ENCODE assay signal across 14 cellular contexts in the genomic region with DNA sequence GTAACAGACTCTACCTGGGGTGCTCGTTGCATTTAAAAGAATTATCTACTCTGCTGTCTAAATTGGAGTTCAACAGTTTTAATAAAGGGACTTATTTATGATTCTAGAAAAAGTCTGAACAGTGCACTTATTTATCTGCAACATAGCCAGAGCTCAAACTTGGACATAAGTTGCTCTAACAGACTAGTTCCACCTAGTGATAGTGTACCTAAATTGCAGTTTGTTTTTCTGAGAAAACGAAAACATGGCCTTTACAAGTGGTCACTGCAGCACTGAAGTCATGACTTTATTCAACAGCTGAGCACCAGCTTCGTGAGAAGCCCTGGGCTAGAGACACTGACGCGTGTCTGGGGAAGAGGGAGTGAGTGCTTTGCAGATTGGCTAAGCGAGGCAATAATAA.
DNase-seq lines count a peak whose midpoint lies in the region; ATAC-seq, FAIRE-seq and TF ChIP-seq lines count a peak whose summit lies in the region.
"Had no signal": no experiment of that assay in that cellular context is flagged by ENCODE, and none has a peak within 500 bp of the region (broad histone marks: within the 10 kb centered on the region; RNA-seq: fewer than 3 reads in every experiment).

No MANE protein-coding gene starts in this region.

- H3K4me3 ChIP-seq in NB4 (ENCODE audit: low read depth, low read length), result no peak overlapping the region
- no peak overlapping the region for H3K4me3 ChIP-seq in epithelial cell of proximal tubule (ENCODE audit: low read depth, low read length)
- H3K4me3 ChIP-seq in smooth muscle cell, result no peak overlapping the region
- H3K4me3 ChIP-seq: dorsolateral prefrontal cortex, heart left ventricle had no signal

- H3F3A ChIP-seq in smooth muscle cell (ENCODE audit: low read depth), result no peaks in the 10 kb centered on the region

- H3K4me3 Mint-ChIP-seq in activated T-cell treated with anti-CD3 and anti-CD28 coated beads, Interleukin-2, amount 50 U/mL, for 4 hours, result no peak overlapping the region
- H3K4me3 Mint-ChIP-seq: naive thymus-derived CD4-positive, alpha-beta T cell; stimulated activated naive CD8-positive, alpha-beta T cell treated with anti-CD3 and anti-CD28 coated beads, Interleukin-15, Interleukin-2, amounts not matched to agents 100 ng/mL and 50 ng/mL, for 24 hours had no signal

- ATAC-seq in GM18867 (IDR thresholded peaks at IDR 0.05; ENCODE audit: unreplicated experiment), result peak; percentile 74
- no peak for ATAC-seq in activated T-cell treated with anti-CD3 and anti-CD28 coated beads, Interleukin-2, amount 50 U/mL, for 4 hours
- ATAC-seq: heart left ventricle; naive thymus-derived CD4-positive, alpha-beta T cell had no signal

- H2AFZ ChIP-seq in smooth muscle cell (ENCODE audit: low read depth), result no peak overlapping the region

- H3K9ac ChIP-seq in smooth muscle cell (ENCODE audit: low read depth), result no peak overlapping the region

- H3K27me3 Mint-ChIP-seq in activated T-cell treated with anti-CD3 and anti-CD28 coated beads, Interleukin-2, amount 50 U/mL, for 4 hours (ENCODE audit: low read depth), result peaks cover 2% of the 10 kb centered on the region
- H3K27me3 Mint-ChIP-seq: stimulated activated naive CD8-positive, alpha-beta T cell treated with anti-CD3 and anti-CD28 coated beads, Interleukin-15, Interleukin-2, amounts not matched to agents 100 ng/mL and 50 ng/mL, for 24 hours had no signal

- H3K9me3 Mint-ChIP-seq in activated T-cell treated with anti-CD3 and anti-CD28 coated beads, Interleukin-2, amount 50 U/mL, for 4 hours, result no peaks in the 10 kb centered on the region
- H3K9me3 Mint-ChIP-seq: stimulated activated naive CD8-positive, alpha-beta T cell treated with anti-CD3 and anti-CD28 coated beads, Interleukin-15, Interleukin-2, amounts not matched to agents 100 ng/mL and 50 ng/mL, for 24 hours had no signal

- FAIRE-seq in frontal cortex (lab: Jason Lieb, UNC), result no peak

- H3K4me1 ChIP-seq in smooth muscle cell (ENCODE audit: low read depth), result no peaks in the 10 kb centered on the region
- H3K4me1 ChIP-seq: heart left ventricle had no signal

- TF ChIP-seq POLR2A in NB4 (IDR thresholded peaks at IDR 0.05; ENCODE audit: extremely low read depth, insufficient read length), result no peak

- 52% methylated on average over 6 of the region's 6 CpGs for WGBS in smooth muscle cell (ENCODE audit: low lambda C conversion rate)

- no peaks in the 10 kb centered on the region for H3K4me1 Mint-ChIP-seq in activated T-cell treated with anti-CD3 and anti-CD28 coated beads, Interleukin-2, amount 50 U/mL, for 4 hours (ENCODE audit: low read depth)
- H3K4me1 Mint-ChIP-seq: naive thymus-derived CD4-positive, alpha-beta T cell had no signal

- H3K27ac ChIP-seq in smooth muscle cell (ENCODE audit: low read depth), result no peak overlapping the region
- H3K27ac ChIP-seq: dorsolateral prefrontal cortex, heart left ventricle had no signal

- no peaks in the 10 kb centered on the region for H3K36me3 ChIP-seq in smooth muscle cell (ENCODE audit: low read depth)
- H3K36me3 ChIP-seq: heart left ventricle had no signal

- no peaks in the 10 kb centered on the region for H3K79me2 ChIP-seq in smooth muscle cell (ENCODE audit: low read depth)

- TF ChIP-seq CTCF in NB4 (IDR thresholded peaks at IDR 0.05; ENCODE audit: low read depth, low read length), result peak; percentile 7
- peak; percentile 52 for TF ChIP-seq CTCF in epithelial cell of proximal tubule (conservative IDR thresholded peaks at IDR 0.05; ENCODE audit: low read depth, low read length)
- no peak for TF ChIP-seq CTCF in smooth muscle cell (IDR thresholded peaks at IDR 0.05; ENCODE audit: borderline replicate concordance, insufficient read depth, poor library complexity, severe bottlenecking)

- no peaks in the 10 kb centered on the region for H3K36me3 Mint-ChIP-seq in activated T-cell treated with anti-CD3 and anti-CD28 coated beads, Interleukin-2, amount 50 U/mL, for 4 hours (ENCODE audit: insufficient read depth)
- H3K36me3 Mint-ChIP-seq: naive thymus-derived CD4-positive, alpha-beta T cell had no signal

- no peaks in the 10 kb centered on the region for H3K9me3 ChIP-seq in smooth muscle cell (replicated peaks; ENCODE audit: low read depth)
- H3K9me3 ChIP-seq: heart left ventricle had no signal

- H3K4me2 ChIP-seq in smooth muscle cell, result no peak overlapping the region

- no peaks in the 10 kb centered on the region for H4K20me1 ChIP-seq in smooth muscle cell (ENCODE audit: low read depth)

- H3K27me3 ChIP-seq in smooth muscle cell (ENCODE audit: low read depth), result no peaks in the 10 kb centered on the region

- DNase-seq in NB4 (ENCODE audit: low read depth), result peak; percentile 7
- DNase-seq in epithelial cell of proximal tubule (ENCODE audit: low read depth), result peak; percentile 9
- DNase-seq in pons (ENCODE audit: low spot score), result peak; percentile 42
- DNase-seq in smooth muscle cell (lab: John Stamatoyannopoulos, UW; ENCODE audit: unreplicated experiment), result no peak
- no peak for DNase-seq in frontal cortex (ENCODE audit: low spot score in 2 of 2)
- no peak for DNase-seq in activated T-cell treated with anti-CD3 and anti-CD28 coated beads, Interleukin-2, amount 50 U/mL, for 4 hours
- DNase-seq: activated CD4-positive, alpha-beta T cell treated with anti-CD3 and anti-CD28 coated beads for 4 hours; dorsolateral prefrontal cortex; heart left ventricle; naive thymus-derived CD4-positive, alpha-beta T cell; NCI-H2029; SIG-M5 had no signal

Comparison
In these comparisons a context has a peak if more than half of its experiments do, and no peak if none do; other contexts are left out.
1. DNase-seq: peak in NB4 (single experiment), epithelial cell of proximal tubule (single experiment) and pons (single experiment); none in smooth muscle cell (single experiment), frontal cortex (0 of 2) and activated T-cell treated with anti-CD3 and anti-CD28 coated beads, Interleukin-2, amount 50 U/mL, for 4 hours (single experiment).